Comparison of ENCODE assay signal across 23 cellular contexts in the genomic region with DNA sequence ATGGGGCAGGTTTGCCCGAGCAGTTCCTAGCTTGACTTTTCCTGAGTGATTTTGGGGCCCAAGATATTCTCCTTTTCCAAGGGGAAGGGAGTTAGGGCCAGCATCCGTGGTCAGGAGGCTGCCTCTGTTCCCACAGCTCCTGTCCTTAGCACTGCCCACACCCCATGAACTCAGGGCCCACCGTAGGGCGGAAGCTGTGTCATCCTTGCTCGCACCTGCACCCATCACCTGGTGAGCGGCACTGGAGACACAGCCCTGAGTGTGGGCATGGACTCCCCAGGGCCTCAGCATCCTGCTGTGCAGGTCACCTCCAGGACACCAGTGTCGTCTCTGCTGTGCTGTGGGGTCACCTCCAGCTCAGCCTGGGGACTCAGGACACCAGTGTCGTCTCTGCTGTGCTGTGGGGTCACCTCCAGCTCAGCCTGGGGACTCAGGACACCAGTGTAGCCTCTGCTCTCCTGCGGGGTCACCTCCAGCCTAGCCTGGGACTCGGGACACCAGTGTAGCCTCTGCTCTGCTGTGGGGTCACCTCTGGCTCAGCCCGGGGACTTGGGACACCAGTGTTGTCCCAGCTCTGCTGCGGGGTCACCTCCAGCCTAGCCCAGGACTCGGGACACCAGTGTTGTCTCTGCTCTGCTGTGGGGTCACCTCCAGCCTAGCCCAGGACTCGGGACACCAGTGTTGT.
"Had no signal": no experiment of that assay in that cellular context is flagged by ENCODE, and none has a peak within 500 bp of the region (broad histone marks: within the 10 kb centered on the region; RNA-seq: fewer than 3 reads in every experiment).

No MANE protein-coding gene starts in this region.

- H3K36me3 ChIP-seq: ascending aorta, brain microvascular endothelial cell, colonic mucosa, thyroid gland had no signal

- H3K79me2 ChIP-seq: hepatocyte had no signal

- DNase-seq: activated CD4-positive, alpha-beta memory T cell treated with anti-CD3 and anti-CD28 coated beads, Interleukin-2, amount 10 ng/mL, durations not matched to agents 7 days and 5 days; activated CD4-positive, alpha-beta T cell treated with anti-CD3 and anti-CD28 coated beads, Interleukin-2, amount 10 ng/mL, durations not matched to agents 24 days and 14 days; activated gamma-delta T cell; activated naive CD4-positive, alpha-beta T cell treated with anti-CD3 and anti-CD28 coated beads, Interleukin-2, amount 50 U/mL, for 16 hours; activated T-cell treated with anti-CD3 and anti-CD28 coated beads for 4 hours; brain microvascular endothelial cell; colonic mucosa; effector memory CD8-positive, alpha-beta T cell; foreskin melanocyte; glutamatergic neuron; immature natural killer cell; kidney glomerular epithelial cell; nephron progenitor cell; stimulated activated CD4-positive, alpha-beta T cell treated with anti-CD3 and anti-CD28 coated beads, Interleukin-12 subunit alpha, Interleukin-12 subunit beta, amount 100 ng/mL, for 4 hours; stimulated activated CD4-positive, alpha-beta T cell treated with anti-CD3 and anti-CD28 coated beads, Interleukin-4, amount 100 ng/mL, for 4 hours; T-cell; thyroid gland had no signal

- H3K27me3 ChIP-seq: ascending aorta, brain microvascular endothelial cell, colonic mucosa, dorsolateral prefrontal cortex, hepatocyte, thyroid gland had no signal

- H3K4me3 ChIP-seq: ascending aorta, colonic mucosa, dorsolateral prefrontal cortex, hepatocyte, thyroid gland had no signal

- ATAC-seq: activated CD4-positive, CD25-positive, alpha-beta regulatory T cell treated with anti-CD3 and anti-CD28 coated beads, Interleukin-2, amount 50 U/mL, for 24 hours; effector memory CD8-positive, alpha-beta T cell; esophagus mucosa; T-cell had no signal

- H3K27ac ChIP-seq: ascending aorta, brain microvascular endothelial cell, colonic mucosa, hepatocyte, thyroid gland, VCaP had no signal

- H3K9me3 ChIP-seq: ascending aorta, colonic mucosa, thyroid gland had no signal

- H3K4me2 ChIP-seq: hepatocyte had no signal

- H3K4me1 ChIP-seq: ascending aorta, colonic mucosa, thyroid gland had no signal
